ENCODE assay signal across 1 cellular context in the genomic region with DNA sequence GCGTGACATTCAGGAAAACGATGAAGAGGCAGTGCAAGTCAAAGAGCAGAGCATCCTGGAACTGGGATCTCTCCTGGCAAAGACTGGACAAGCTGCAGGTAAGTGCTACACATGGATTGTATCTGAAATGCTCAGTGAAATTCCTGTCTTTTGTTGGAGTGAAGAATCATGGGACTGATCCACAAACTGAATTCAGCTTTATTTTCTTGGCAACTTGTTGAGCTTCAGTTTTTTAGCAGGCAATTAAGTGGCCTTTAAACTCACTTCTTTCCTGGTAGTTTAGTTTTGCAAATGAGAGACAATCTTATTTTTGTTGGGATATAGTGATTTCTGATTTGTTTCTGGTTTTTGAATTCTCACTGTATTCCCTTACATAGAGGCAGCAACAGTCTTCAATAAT.
TF ChIP-seq lines count a peak whose summit lies in the region.

No MANE protein-coding gene starts in this region.

TF ChIP-seq in IMR-90, 13 proteins besides CTCF, POLR2A, EP300 and RAD21:
- TF ChIP-seq, protein P1, sequence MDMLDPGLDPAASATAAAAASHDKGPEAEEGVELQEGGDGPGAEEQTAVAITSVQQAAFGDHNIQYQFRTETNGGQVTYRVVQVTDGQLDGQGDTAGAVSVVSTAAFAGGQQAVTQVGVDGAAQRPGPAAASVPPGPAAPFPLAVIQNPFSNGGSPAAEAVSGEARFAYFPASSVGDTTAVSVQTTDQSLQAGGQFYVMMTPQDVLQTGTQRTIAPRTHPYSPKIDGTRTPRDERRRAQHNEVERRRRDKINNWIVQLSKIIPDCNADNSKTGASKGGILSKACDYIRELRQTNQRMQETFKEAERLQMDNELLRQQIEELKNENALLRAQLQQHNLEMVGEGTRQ (IDR thresholded peaks at IDR 0.05; ENCODE audit: low read depth, low read length): no peak
- TF ChIP-seq CHD1 (IDR thresholded peaks at IDR 0.05; ENCODE audit: low read depth, low read length) (no peak), BHLHE40 (IDR thresholded peaks at IDR 0.05; ENCODE audit: low read depth, low read length) (no peak), MAFK (IDR thresholded peaks at IDR 0.05; ENCODE audit: low read depth, low read length) (no peak), MAZ (IDR thresholded peaks at IDR 0.05; ENCODE audit: borderline replicate concordance, low read depth, low read length) (no peak), RFX5 (IDR thresholded peaks at IDR 0.05; ENCODE audit: low read depth, low read length) (no peak), NFE2L2 (IDR thresholded peaks at IDR 0.05; ENCODE audit: low read depth, low read length) (no peak), CEBPB (IDR thresholded peaks at IDR 0.05; ENCODE audit: low read depth, low read length) (no peak), SMC3 (IDR thresholded peaks at IDR 0.05; ENCODE audit: low read depth, low read length) (no peak), RCOR1 (IDR thresholded peaks at IDR 0.05; ENCODE audit: insufficient replicate concordance, low read length) (no peak), FOS (IDR thresholded peaks at IDR 0.05; ENCODE audit: low read depth, low read length) (no peak), MXI1 (IDR thresholded peaks at IDR 0.05; ENCODE audit: borderline replicate concordance, low read depth, low read length) (no peak)
- TF ChIP-seq, protein P2, sequence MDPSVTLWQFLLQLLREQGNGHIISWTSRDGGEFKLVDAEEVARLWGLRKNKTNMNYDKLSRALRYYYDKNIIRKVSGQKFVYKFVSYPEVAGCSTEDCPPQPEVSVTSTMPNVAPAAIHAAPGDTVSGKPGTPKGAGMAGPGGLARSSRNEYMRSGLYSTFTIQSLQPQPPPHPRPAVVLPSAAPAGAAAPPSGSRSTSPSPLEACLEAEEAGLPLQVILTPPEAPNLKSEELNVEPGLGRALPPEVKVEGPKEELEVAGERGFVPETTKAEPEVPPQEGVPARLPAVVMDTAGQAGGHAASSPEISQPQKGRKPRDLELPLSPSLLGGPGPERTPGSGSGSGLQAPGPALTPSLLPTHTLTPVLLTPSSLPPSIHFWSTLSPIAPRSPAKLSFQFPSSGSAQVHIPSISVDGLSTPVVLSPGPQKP (IDR thresholded peaks at IDR 0.05; ENCODE audit: borderline replicate concordance, low read depth, low read length): no peak
